ENCODE assay signal across 14 cellular contexts in genomic region chr2:9761547-9761946, GRCh38.
"Had no signal": no experiment of that assay in that cellular context is flagged by ENCODE, and none has a peak within 500 bp of the region (broad histone marks: within the 10 kb centered on the region; RNA-seq: fewer than 3 reads in every experiment).

No MANE protein-coding gene starts in this region.

- H3K4me3 ChIP-seq: thyroid gland, uterus had no signal

- H3K9me3 ChIP-seq: thyroid gland, uterus had no signal

- H3K4me1 ChIP-seq: uterus had no signal

- H3K27me3 ChIP-seq: brain microvascular endothelial cell, thyroid gland, uterus had no signal

- H3K36me3 Mint-ChIP-seq: activated naive CD4-positive, alpha-beta T cell treated with anti-CD3 and anti-CD28 coated beads, Interleukin-2, amount 50 U/mL, for 72 hours; memory B cell; natural killer cell treated with Interleukin-12 subunit alpha and Interleukin-12 subunit beta and Interleukin-15 and Interleukin-18, amount 100 ng/mL, for 72 hours had no signal

- H3K27ac Mint-ChIP-seq: memory B cell; natural killer cell treated with Interleukin-12 subunit alpha and Interleukin-12 subunit beta and Interleukin-15 and Interleukin-18, amount 100 ng/mL, for 72 hours had no signal

- H3K36me3 ChIP-seq: brain microvascular endothelial cell, thyroid gland, uterus had no signal

- H3K27ac ChIP-seq: brain microvascular endothelial cell, thyroid gland had no signal

- DNase-seq: activated CD4-positive, alpha-beta T cell treated with anti-CD3 and anti-CD28 coated beads, Interleukin-2, amount 50 U/mL, for 4 hours; activated effector memory CD4-positive, alpha-beta T cell treated with anti-CD3 and anti-CD28 coated beads, Interleukin-2, amount 50 U/mL, for 16 hours; activated T-cell treated with anti-CD3 and anti-CD28 coated beads, Interleukin-2, amount 50 U/mL, for 24 hours; amniotic stem cell; brain microvascular endothelial cell; dermis blood vessel endothelial cell; glutamatergic neuron; small intestine; thyroid gland; uterus had no signal

- H3K4me3 Mint-ChIP-seq: activated T-cell treated with anti-CD3 and anti-CD28 coated beads, Interleukin-2, amount 50 U/mL, for 24 hours; memory B cell; natural killer cell treated with Interleukin-12 subunit alpha and Interleukin-12 subunit beta and Interleukin-15 and Interleukin-18, amount 100 ng/mL, for 72 hours had no signal

- ATAC-seq: activated naive CD4-positive, alpha-beta T cell treated with anti-CD3 and anti-CD28 coated beads, Interleukin-2, amount 50 U/mL, for 72 hours; left lobe of liver; natural killer cell treated with Interleukin-12 subunit alpha and Interleukin-12 subunit beta and Interleukin-15 and Interleukin-18, amount 100 ng/mL, for 72 hours had no signal
